21 cellular contexts compared by ENCODE assay signal in the genomic region with DNA sequence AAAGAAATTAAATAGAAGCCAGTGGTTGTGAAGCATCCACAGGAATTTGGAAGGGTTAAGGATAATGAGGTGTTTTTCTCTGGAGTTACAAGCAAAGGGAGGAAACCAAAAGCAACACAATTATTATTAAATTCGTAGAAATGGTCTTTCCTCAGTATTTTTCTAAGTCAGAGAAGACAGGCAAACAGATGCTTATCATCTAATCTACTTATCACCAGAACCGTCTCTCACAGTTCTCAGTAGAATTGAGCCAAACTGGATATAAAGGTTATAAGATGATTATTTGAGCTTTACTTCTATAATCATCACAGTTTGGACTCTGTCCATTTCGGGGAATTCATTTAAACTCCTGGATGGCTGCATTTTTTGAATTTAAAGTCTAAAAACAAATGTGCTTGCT.
DNase-seq lines count a peak whose midpoint lies in the region; ATAC-seq, FAIRE-seq and TF ChIP-seq lines count a peak whose summit lies in the region.
"Had no signal": no experiment of that assay in that cellular context is flagged by ENCODE, and none has a peak within 500 bp of the region (broad histone marks: within the 10 kb centered on the region; RNA-seq: fewer than 3 reads in every experiment).

No MANE protein-coding gene starts in this region.

- peak; percentile 84 for FAIRE-seq in D721Med (lab: Jason Lieb, UNC)
- FAIRE-seq: GM12891, GM18507, H1 had no signal

- H2AFZ ChIP-seq in neuron (ENCODE audit: low read depth, low read length): peak overlapping the region; percentile 36
- H2AFZ ChIP-seq: GM23248 had no signal

- no peaks in the 10 kb centered on the region for H3K9me3 ChIP-seq in neuron (ENCODE audit: low read length)

- H3K27me3 ChIP-seq in neuron (ENCODE audit: insufficient read depth, low read length): no peaks in the 10 kb centered on the region

- no peak overlapping the region for H3K4me3 ChIP-seq in neuron (ENCODE audit: low read length)
- H3K4me3 ChIP-seq: GM23248 had no signal

- ATAC-seq in SK-N-SH treated with all-trans-retinoic acid at 6 μM for 48 hours: no peak
- ATAC-seq in GM21381 (IDR thresholded peaks at IDR 0.05; ENCODE audit: unreplicated experiment): no peak
- no peak for ATAC-seq in HG02571 (IDR thresholded peaks at IDR 0.05; ENCODE audit: unreplicated experiment)

- no peaks in the 10 kb centered on the region for H3K36me3 ChIP-seq in neuron (ENCODE audit: insufficient read depth, low read length)

- TF ChIP-seq CTCF in D721Med (IDR thresholded peaks at IDR 0.05; ENCODE audit: insufficient read depth, missing control alignments): no peak

- DNase-seq in D721Med (ENCODE audit: insufficient read length, low spot score) (no peak), NCI-H82 treated with DMSO at 0.1 percent for 48 hours (lab: John Stamatoyannopoulos, UW; ENCODE audit: unreplicated experiment) (peak; percentile 69), DMS 273 treated with DMSO at 0.1 percent for 48 hours (lab: John Stamatoyannopoulos, UW) (no peak)
- DNase-seq in activated CD8-positive, alpha-beta memory T cell treated with anti-CD3 and anti-CD28 coated beads for 24 hours: no peak
- DNase-seq: C1 segment of cervical spinal cord; Calu3; CD4-positive, alpha-beta memory T cell; COR-L47; DMS53; DMS79 treated with DMSO at 0.1 percent for 48 hours; GF-D8; GM23248; H7; HCEC 1CT had no signal

- H3K4me1 ChIP-seq in neuron (ENCODE audit: insufficient read depth, low read length): no peaks in the 10 kb centered on the region

TF ChIP-seq in SK-N-SH treated with all-trans-retinoic acid at 6 μM for 48 hours, 23 proteins besides CTCF, POLR2A, EP300 and RAD21:
- TF ChIP-seq ESRRG (CRISPR knock-in tag; IDR thresholded peaks at IDR 0.05): no peak
- TF ChIP-seq ZFP3 (CRISPR knock-in tag; IDR thresholded peaks at IDR 0.05): no peak
- TF ChIP-seq RARB (CRISPR knock-in tag; IDR thresholded peaks at IDR 0.05): no peak
- TF ChIP-seq ZNF565 (CRISPR knock-in tag; conservative IDR thresholded peaks at IDR 0.05; ENCODE audit: low read depth): no peak
- TF ChIP-seq, protein P1, sequence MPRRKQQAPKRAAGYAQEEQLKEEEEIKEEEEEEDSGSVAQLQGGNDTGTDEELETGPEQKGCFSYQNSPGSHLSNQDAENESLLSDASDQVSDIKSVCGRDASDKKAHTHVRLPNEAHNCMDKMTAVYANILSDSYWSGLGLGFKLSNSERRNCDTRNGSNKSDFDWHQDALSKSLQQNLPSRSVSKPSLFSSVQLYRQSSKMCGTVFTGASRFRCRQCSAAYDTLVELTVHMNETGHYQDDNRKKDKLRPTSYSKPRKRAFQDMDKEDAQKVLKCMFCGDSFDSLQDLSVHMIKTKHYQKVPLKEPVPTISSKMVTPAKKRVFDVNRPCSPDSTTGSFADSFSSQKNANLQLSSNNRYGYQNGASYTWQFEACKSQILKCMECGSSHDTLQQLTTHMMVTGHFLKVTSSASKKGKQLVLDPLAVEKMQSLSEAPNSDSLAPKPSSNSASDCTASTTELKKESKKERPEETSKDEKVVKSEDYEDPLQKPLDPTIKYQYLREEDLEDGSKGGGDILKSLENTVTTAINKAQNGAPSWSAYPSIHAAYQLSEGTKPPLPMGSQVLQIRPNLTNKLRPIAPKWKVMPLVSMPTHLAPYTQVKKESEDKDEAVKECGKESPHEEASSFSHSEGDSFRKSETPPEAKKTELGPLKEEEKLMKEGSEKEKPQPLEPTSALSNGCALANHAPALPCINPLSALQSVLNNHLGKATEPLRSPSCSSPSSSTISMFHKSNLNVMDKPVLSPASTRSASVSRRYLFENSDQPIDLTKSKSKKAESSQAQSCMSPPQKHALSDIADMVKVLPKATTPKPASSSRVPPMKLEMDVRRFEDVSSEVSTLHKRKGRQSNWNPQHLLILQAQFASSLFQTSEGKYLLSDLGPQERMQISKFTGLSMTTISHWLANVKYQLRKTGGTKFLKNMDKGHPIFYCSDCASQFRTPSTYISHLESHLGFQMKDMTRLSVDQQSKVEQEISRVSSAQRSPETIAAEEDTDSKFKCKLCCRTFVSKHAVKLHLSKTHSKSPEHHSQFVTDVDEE (CRISPR knock-in tag; IDR thresholded peaks at IDR 0.05): 0 out of 2 replicates have a peak, but pooled peaks have one; percentile 33
- TF ChIP-seq POU6F1 (CRISPR knock-in tag; IDR thresholded peaks at IDR 0.05; ENCODE audit: borderline replicate concordance, low read depth): no peak
- no peak for TF ChIP-seq GLIS3 (CRISPR knock-in tag; IDR thresholded peaks at IDR 0.05)
- TF ChIP-seq PATZ1 (CRISPR knock-in tag; IDR thresholded peaks at IDR 0.05; ENCODE audit: borderline replicate concordance): no peak
- TF ChIP-seq SNAI2 (CRISPR knock-in tag; IDR thresholded peaks at IDR 0.05): no peak
- TF ChIP-seq ZNF8 (CRISPR knock-in tag; IDR thresholded peaks at IDR 0.05): no peak
- TF ChIP-seq ZFP30 (CRISPR knock-in tag; IDR thresholded peaks at IDR 0.05): no peak
- 0 out of 2 replicates have a peak, but pooled peaks have one; percentile 26 for TF ChIP-seq CSDC2 (CRISPR knock-in tag; IDR thresholded peaks at IDR 0.05)
- no peak for TF ChIP-seq ZNF70 (CRISPR knock-in tag; IDR thresholded peaks at IDR 0.05)
- TF ChIP-seq BACH2 (CRISPR knock-in tag; IDR thresholded peaks at IDR 0.05; ENCODE audit: borderline replicate concordance): no peak
